In the genomic region with DNA sequence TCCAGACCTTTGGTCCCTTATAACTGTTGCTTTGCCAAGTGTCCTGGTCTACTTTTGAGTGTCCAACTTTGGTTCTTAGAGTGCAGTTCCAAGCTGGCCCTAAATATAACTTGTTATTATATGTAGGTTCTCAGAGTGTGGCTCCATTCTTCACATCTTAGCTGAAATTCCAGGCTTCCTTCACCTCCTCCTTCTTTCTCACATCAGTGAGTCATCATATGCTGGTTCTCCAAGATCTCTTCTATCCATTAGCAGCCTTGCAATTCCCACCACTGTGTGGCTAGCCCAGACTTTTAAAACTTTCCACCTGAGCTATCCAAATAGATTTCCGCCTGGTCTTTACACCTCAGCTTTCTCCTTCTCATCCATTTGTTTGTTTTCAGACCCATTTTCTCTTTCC, we compare ENCODE assay signal across 18 cellular contexts. TPM values are rescaled to one million over a fixed set of nuclear protein-coding genes. Genes with fewer than 3 reads are reported as not detected.
DNase-seq lines count a peak whose midpoint lies in the region; ATAC-seq and TF ChIP-seq lines count a peak whose summit lies in the region.
"Had no signal": no experiment of that assay in that cellular context is flagged by ENCODE, and none has a peak within 500 bp of the region (broad histone marks: within the 10 kb centered on the region; RNA-seq: fewer than 3 reads in every experiment).

No MANE protein-coding gene starts in this region.

- WGBS in spleen, 5 donors: 92 to 100% (median 99%) methylated on average over 1 of the region's 1 CpG

- H3K27ac Mint-ChIP-seq in T-helper 1 cell treated with Interleukin-12 subunit alpha and Interleukin-12 subunit beta and Interleukin-4 antibody, amounts not matched to agents 30 μg/mL and 1 μg/mL, for 36 hours: peak overlapping the region; percentile 90
- H3K27ac Mint-ChIP-seq in IgD-negative memory B cell: peak overlapping the region; percentile 93 to 100 (median 100)
- peak overlapping the region; percentile 90 for H3K27ac Mint-ChIP-seq in activated naive CD8-positive, alpha-beta T cell

- H3K4me1 ChIP-seq in spleen: peaks cover 32 to 97% (median 77%) of the 10 kb centered on the region in 6 donors

- peak overlapping the region; percentile 69 to 96 (median 90) for H3K27ac ChIP-seq in spleen
- H3K27ac ChIP-seq: 22Rv1, neutrophil, thoracic aorta had no signal

- DNase-seq in T-helper 1 cell (no peak), spleen (no peak), HuH-7.5 (ENCODE audit: low spot score) (no peak)
- DNase-seq: C1 segment of cervical spinal cord, cerebellar nuclear complex, NCI-H2107, NCI-H774, right cardiac atrium had no signal

- no peak overlapping the region for H3K4me3 ChIP-seq in spleen
- H3K4me3 ChIP-seq: thoracic aorta had no signal

- intact Hi-C loops in spleen (cut with DNase I; ENCODE audit: low total_unique reads): no loop called here

- H3K36me3 Mint-ChIP-seq in T-helper 1 cell treated with Interleukin-12 subunit alpha and Interleukin-12 subunit beta and Interleukin-4 antibody, amounts not matched to agents 30 μg/mL and 1 μg/mL, for 36 hours (ENCODE audit: low read depth): peaks cover 16% of the 10 kb centered on the region
- H3K36me3 Mint-ChIP-seq in IgD-negative memory B cell: peaks cover 4% of the 10 kb centered on the region
- no peaks in the 10 kb centered on the region for H3K36me3 Mint-ChIP-seq in activated naive CD8-positive, alpha-beta T cell

- H3K27me3 ChIP-seq in spleen (replicated peaks in 1 of 7): no peaks in the 10 kb centered on the region
- H3K27me3 ChIP-seq: neutrophil had no signal

- no peak for ATAC-seq in GM21526 (IDR thresholded peaks at IDR 0.05; ENCODE audit: low FRiP score, unreplicated experiment)
- no peak for ATAC-seq in GM18870 (IDR thresholded peaks at IDR 0.05; ENCODE audit: unreplicated experiment)
- ATAC-seq: HepG2, right cardiac atrium had no signal

- no peak for TF ChIP-seq POLR2A in spleen (IDR thresholded peaks at IDR 0.05)

- no peaks in the 10 kb centered on the region for H3K9me3 ChIP-seq in spleen
- H3K9me3 ChIP-seq: neutrophil, thoracic aorta had no signal

- peaks cover 54% of the 10 kb centered on the region for H3K27me3 Mint-ChIP-seq in T-helper 1 cell treated with Interleukin-12 subunit alpha and Interleukin-12 subunit beta and Interleukin-4 antibody, amounts not matched to agents 30 μg/mL and 1 μg/mL, for 36 hours (ENCODE audit: low read depth)
- peaks cover 2% of the 10 kb centered on the region for H3K27me3 Mint-ChIP-seq in IgD-negative memory B cell
- H3K27me3 Mint-ChIP-seq in activated naive CD8-positive, alpha-beta T cell: no peaks in the 10 kb centered on the region

- H3K4me1 Mint-ChIP-seq in T-helper 1 cell treated with Interleukin-12 subunit alpha and Interleukin-12 subunit beta and Interleukin-4 antibody, amounts not matched to agents 30 μg/mL and 1 μg/mL, for 36 hours (ENCODE audit: low read depth): peaks cover 70% of the 10 kb centered on the region
- peaks cover 51 to 83% (median 68%) of the 10 kb centered on the region in 3 donors for H3K4me1 Mint-ChIP-seq in IgD-negative memory B cell
- H3K4me1 Mint-ChIP-seq in activated naive CD8-positive, alpha-beta T cell (ENCODE audit: low read depth): peaks cover 96% of the 10 kb centered on the region

- H3K36me3 ChIP-seq in spleen: no peaks in the 10 kb centered on the region
- H3K36me3 ChIP-seq: neutrophil, thoracic aorta had no signal

- peak overlapping the region; percentile 50 for H3K4me3 Mint-ChIP-seq in T-helper 1 cell treated with Interleukin-12 subunit alpha and Interleukin-12 subunit beta and Interleukin-4 antibody, amounts not matched to agents 30 μg/mL and 1 μg/mL, for 36 hours
- peak overlapping the region in 3 of 4 donors; percentile 31 to 61 (median 38) for H3K4me3 Mint-ChIP-seq in IgD-negative memory B cell
- H3K4me3 Mint-ChIP-seq in activated naive CD8-positive, alpha-beta T cell: peak overlapping the region; percentile 40

- no peak for TF ChIP-seq CTCF in spleen (IDR thresholded peaks at IDR 0.05 in 8 of 11, conservative IDR thresholded peaks at IDR 0.05 in 3 of 11)

- no peaks in the 10 kb centered on the region for H3K9me3 Mint-ChIP-seq in T-helper 1 cell treated with Interleukin-12 subunit alpha and Interleukin-12 subunit beta and Interleukin-4 antibody, amounts not matched to agents 30 μg/mL and 1 μg/mL, for 36 hours
- H3K9me3 Mint-ChIP-seq in IgD-negative memory B cell: no peaks in the 10 kb centered on the region
- H3K9me3 Mint-ChIP-seq in activated naive CD8-positive, alpha-beta T cell (ENCODE audit: low read depth): no peaks in the 10 kb centered on the region

RNA-seq across cellular contexts. Expression of a gene that starts 12.6 kb away (rescaled TPM):
- polyA plus RNA-seq in IgD-negative memory B cell (862 TPM), spleen (100 to 1,000 TPM; 274 to 626 (median 286) TPM)
- total RNA-seq in spleen: 100 to 1,000 TPM; 204 to 499 (median 323) TPM
- total RNA-seq: RPMI7951 had no signal
